7 cellular contexts compared by ENCODE assay signal in the genomic region with DNA sequence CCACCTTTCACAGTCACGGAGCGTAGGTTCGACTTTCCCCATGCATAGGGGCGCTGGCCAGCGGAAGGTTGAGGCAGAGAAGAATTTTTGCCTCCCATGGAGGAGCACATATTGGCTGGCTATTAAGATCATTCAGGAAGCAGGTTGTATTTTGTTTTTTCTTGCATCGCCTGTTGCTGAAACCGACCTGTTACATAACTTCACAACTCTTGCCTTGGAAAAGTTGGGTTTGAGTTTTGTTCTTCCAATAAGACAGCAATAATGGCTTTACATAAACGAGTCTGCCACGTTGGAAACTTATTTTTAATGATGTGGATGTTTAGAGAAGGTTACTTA. TPM values are rescaled to one million over a fixed set of nuclear protein-coding genes. Genes with fewer than 3 reads are reported as not detected.
DNase-seq lines count a peak whose midpoint lies in the region; ATAC-seq, FAIRE-seq and TF ChIP-seq lines count a peak whose summit lies in the region.

No MANE protein-coding gene starts in this region.

- WGBS in small intestine, 3 donors, result 0 to 3% (median 1%) methylated on average over 9 of the region's 9 CpGs

- DNase-seq in HAP-1 (ENCODE audit: low spot score in 2 of 2) (no peak), foreskin fibroblast (peak in 1 of 2 donors; percentile 31), small intestine (peak; percentile 19), SK-N-DZ (ENCODE audit: low spot score) (no peak), globus pallidus (ENCODE audit: low spot score) (no peak)

- peaks cover 58% of the 10 kb centered on the region for H3K79me2 ChIP-seq in SU-DHL-6 (ENCODE audit: insufficient read depth, low read length)

- no peak for TF ChIP-seq CTCF in SU-DHL-6 (IDR thresholded peaks at IDR 0.05; ENCODE audit: insufficient read depth, low read length, poor library complexity, severe bottlenecking)
- TF ChIP-seq CTCF in foreskin fibroblast (IDR thresholded peaks at IDR 0.05; ENCODE audit: low read depth, low read length), result no peak

- H3K27me3 ChIP-seq in HAP-1 (ENCODE audit: low read depth) (no peaks in the 10 kb centered on the region), SU-DHL-6 (ENCODE audit: low read length) (no peaks in the 10 kb centered on the region), small intestine (ENCODE audit: control insufficient read depth in 2 of 2, insufficient read depth in 2 of 2, low read length in 2 of 2) (no peaks in the 10 kb centered on the region)

- no peak for ATAC-seq in HG02610 (IDR thresholded peaks at IDR 0.05; ENCODE audit: unreplicated experiment)

- H3K4me2 ChIP-seq in SU-DHL-6 (ENCODE audit: low read depth, low read length, poor library complexity, severe bottlenecking), result peak overlapping the region; percentile 91

- H3K4me3 ChIP-seq in HAP-1, result peak overlapping the region; percentile 80
- H3K4me3 ChIP-seq in SU-DHL-6 (ENCODE audit: insufficient read depth, low read length, poor library complexity, severe bottlenecking), result peak overlapping the region; percentile 83
- H3K4me3 ChIP-seq in foreskin fibroblast (ENCODE audit: low read depth in 1 of 2, low read length in 2 of 2), result peak overlapping the region; percentile 80 to 90
- H3K4me3 ChIP-seq in small intestine (ENCODE audit: low read depth in 1 of 2, low read length in 2 of 2), result peak overlapping the region; percentile 90 to 97

- peaks cover 41% of the 10 kb centered on the region for H4K20me1 ChIP-seq in SU-DHL-6 (ENCODE audit: low read depth, low read length)

- H3K4me1 ChIP-seq in HAP-1, result peaks cover 10% of the 10 kb centered on the region
- peaks cover 2 to 5% of the 10 kb centered on the region in 2 donors for H3K4me1 ChIP-seq in small intestine (ENCODE audit: control insufficient read depth in 2 of 2, insufficient read depth in 1 of 2, low read depth in 1 of 2, low read length in 1 of 2)

- in situ Hi-C loops in HAP-1 (cut with MboI; ENCODE audit: low sequenced_read_pairs), result no loop called here

- peak overlapping the region; percentile 84 for H3K27ac ChIP-seq in SU-DHL-6 (ENCODE audit: low read depth, low read length)
- H3K27ac ChIP-seq in small intestine (ENCODE audit: low read depth in 1 of 2, low read length in 1 of 2), result peak overlapping the region; percentile 57 to 87

- no peaks in the 10 kb centered on the region for H3K9me2 ChIP-seq in SU-DHL-6 (replicated peaks; ENCODE audit: insufficient read depth, low read length)

- no peaks in the 10 kb centered on the region for H3K9me3 ChIP-seq in HAP-1
- no peaks in the 10 kb centered on the region for H3K9me3 ChIP-seq in SU-DHL-6 (ENCODE audit: insufficient read depth, low read length)
- H3K9me3 ChIP-seq in small intestine (ENCODE audit: control insufficient read depth, low read depth), result no peaks in the 10 kb centered on the region

- peak overlapping the region; percentile 87 for H3K9ac ChIP-seq in SU-DHL-6 (ENCODE audit: low read length)

- H2AFZ ChIP-seq in SU-DHL-6 (ENCODE audit: low read depth, low read length, severe bottlenecking), result no peak overlapping the region

- H3K36me3 ChIP-seq in HAP-1 (replicated peaks) (peaks cover 34% of the 10 kb centered on the region), SU-DHL-6 (ENCODE audit: low read length) (peaks cover 17% of the 10 kb centered on the region), small intestine (ENCODE audit: control insufficient read depth in 2 of 2, insufficient read depth in 2 of 2, low read length in 2 of 2) (no peaks in the 10 kb centered on the region)

- H3F3A ChIP-seq in SU-DHL-6 (ENCODE audit: insufficient read depth), result no peaks in the 10 kb centered on the region

- no peak for FAIRE-seq in small intestine (lab: Jason Lieb, UNC)

RNA-seq across cellular contexts. Expression of gene UPF1, which starts 1.4 kb away (rescaled TPM):
- 10 to 100 TPM; 37.6 to 42.0 (median 41.6) TPM for polyA plus RNA-seq in small intestine
- 34.4 and 37.4 TPM in 2 replicates for polyA plus RNA-seq in SK-N-DZ (2014; cell fraction: cytosol; rRNA removed)
- 50.4 and 74.0 TPM in 2 replicates for polyA plus RNA-seq in SK-N-DZ (2014; cell fraction: nucleus; rRNA removed)

RNA-seq across cellular contexts. Expression of gene COMP, which starts 42.0 kb away (rescaled TPM):
- 1 to 10 TPM in 1 of 3 donors, not detected in 2; 1.8 TPM for polyA plus RNA-seq in small intestine
- 0.08 TPM in 1 of 2 replicates, not detected in the other for polyA plus RNA-seq in SK-N-DZ (2014; cell fraction: cytosol; rRNA removed)
- polyA plus RNA-seq in SK-N-DZ (2014; cell fraction: nucleus; rRNA removed), result 0.28 TPM in 1 of 2 replicates, not detected in the other
